ENCODE assay signal across 1 cellular context in genomic region chr16:15996432-15997109, GRCh38.
A peak's percentile ranks its signal among the peaks of the same experiment; 100 is the strongest.
TF ChIP-seq lines count a peak whose summit lies in the region.

No MANE protein-coding gene starts in this region.

TF ChIP-seq in HepG2, 621 proteins besides CTCF, POLR2A, EP300 and RAD21 (continued from another document):
- 0 out of 2 replicates have a peak, but pooled peaks have one; percentile 18 for TF ChIP-seq ZSCAN5A (CRISPR knock-in tag; IDR thresholded peaks at IDR 0.05; ENCODE audit: borderline replicate concordance)
- TF ChIP-seq ZC3H4 (CRISPR knock-in tag; IDR thresholded peaks at IDR 0.05; ENCODE audit: borderline replicate concordance): no peak
- no peak for TF ChIP-seq ZBTB49 (CRISPR knock-in tag; IDR thresholded peaks at IDR 0.05; ENCODE audit: borderline replicate concordance)
- no peak for TF ChIP-seq ZNF30 (CRISPR knock-in tag; IDR thresholded peaks at IDR 0.05)
- TF ChIP-seq ZNF768 (CRISPR knock-in tag; IDR thresholded peaks at IDR 0.05): no peak
- TF ChIP-seq MXI1 (IDR thresholded peaks at IDR 0.05; ENCODE audit: borderline replicate concordance, low read depth, low read length): peak; percentile 92; the same call in 1 of the 3 replicates
- TF ChIP-seq ZSCAN20 (CRISPR knock-in tag; IDR thresholded peaks at IDR 0.05; ENCODE audit: borderline replicate concordance): no peak
- TF ChIP-seq ZFX (CRISPR knock-in tag; IDR thresholded peaks at IDR 0.05; ENCODE audit: low read depth): peak; percentile 52
- TF ChIP-seq ZNF557 (CRISPR knock-in tag; IDR thresholded peaks at IDR 0.05): no peak
- TF ChIP-seq RFX3 (CRISPR knock-in tag; IDR thresholded peaks at IDR 0.05): 0 out of 2 replicates have a peak, but pooled peaks have one; percentile 12
- TF ChIP-seq THAP11 (CRISPR knock-in tag; IDR thresholded peaks at IDR 0.05): peak; percentile 78
- peak; percentile 92 for TF ChIP-seq PPARG (CRISPR knock-in tag; conservative IDR thresholded peaks at IDR 0.05)
- TF ChIP-seq DRAP1 (CRISPR knock-in tag; IDR thresholded peaks at IDR 0.05): peak; percentile 37; the same call in 1 of the 2 replicates
- TF ChIP-seq HOXA3 (CRISPR knock-in tag; IDR thresholded peaks at IDR 0.05): peak; percentile 76
- TF ChIP-seq TMF1 (CRISPR knock-in tag; IDR thresholded peaks at IDR 0.05; ENCODE audit: low read depth): no peak
- peak; percentile 72 for TF ChIP-seq SMC3 (IDR thresholded peaks at IDR 0.05; ENCODE audit: low read length)
- peak; percentile 59; the same call in 1 of the 2 replicates for TF ChIP-seq ZNF232 (CRISPR knock-in tag; IDR thresholded peaks at IDR 0.05; ENCODE audit: borderline replicate concordance)
- peak; percentile 96 for TF ChIP-seq FOSL1 (CRISPR knock-in tag; IDR thresholded peaks at IDR 0.05; ENCODE audit: borderline replicate concordance)
- peak; percentile 44; the same call in 1 of the 2 replicates for TF ChIP-seq KAT7 (CRISPR knock-in tag; IDR thresholded peaks at IDR 0.05; ENCODE audit: borderline replicate concordance)
- TF ChIP-seq ZNF766 (CRISPR knock-in tag; IDR thresholded peaks at IDR 0.05; ENCODE audit: borderline replicate concordance): no peak; the same call in 1 of the 2 replicates
- TF ChIP-seq HMGXB3 (CRISPR knock-in tag; IDR thresholded peaks at IDR 0.05; ENCODE audit: borderline replicate concordance): no peak; the same call in 1 of the 2 replicates
- peak; percentile 57; the same call in 1 of the 2 replicates for TF ChIP-seq RFXANK (CRISPR knock-in tag; IDR thresholded peaks at IDR 0.05)
- no peak for TF ChIP-seq ZNF451 (CRISPR knock-in tag; IDR thresholded peaks at IDR 0.05)
- TF ChIP-seq SRSF4 (IDR thresholded peaks at IDR 0.05; ENCODE audit: low read depth, low read length, poor library complexity, severe bottlenecking): no peak
- peak; percentile 100 for TF ChIP-seq JUND (CRISPR knock-in tag; IDR thresholded peaks at IDR 0.05)
- TF ChIP-seq ZNF678 (CRISPR knock-in tag; IDR thresholded peaks at IDR 0.05): no peak
- TF ChIP-seq KAT8 (CRISPR knock-in tag; IDR thresholded peaks at IDR 0.05): peak; percentile 85
- no peak for TF ChIP-seq EHMT2 (IDR thresholded peaks at IDR 0.05; ENCODE audit: borderline replicate concordance, low read depth, low read length)
- TF ChIP-seq HBP1 (CRISPR knock-in tag; IDR thresholded peaks at IDR 0.05; ENCODE audit: low read depth): peak; percentile 82
- no peak for TF ChIP-seq PHB2 (IDR thresholded peaks at IDR 0.05; ENCODE audit: partially characterized antibody)
- no peak for TF ChIP-seq LCORL (IDR thresholded peaks at IDR 0.05)
- TF ChIP-seq LCORL (CRISPR knock-in tag; IDR thresholded peaks at IDR 0.05): peak; percentile 86
- no peak for TF ChIP-seq GATA4 (IDR thresholded peaks at IDR 0.05; ENCODE audit: borderline replicate concordance, low read depth)
- peak; percentile 38; the same call in 1 of the 2 replicates for TF ChIP-seq ZBTB37 (CRISPR knock-in tag; IDR thresholded peaks at IDR 0.05)
- no peak for TF ChIP-seq ZBTB44 (CRISPR knock-in tag; IDR thresholded peaks at IDR 0.05)
- TF ChIP-seq USF2 (IDR thresholded peaks at IDR 0.05; ENCODE audit: low read depth, low read length): no peak
- TF ChIP-seq USF2 (CRISPR knock-in tag; IDR thresholded peaks at IDR 0.05; ENCODE audit: borderline replicate concordance): no peak
- TF ChIP-seq ZNF124 (CRISPR knock-in tag; IDR thresholded peaks at IDR 0.05): 0 out of 2 replicates have a peak, but pooled peaks have one; percentile 46
- peak; percentile 76 for TF ChIP-seq TBX2 (CRISPR knock-in tag; IDR thresholded peaks at IDR 0.05; ENCODE audit: borderline replicate concordance)
- TF ChIP-seq ZNF501 (CRISPR knock-in tag; IDR thresholded peaks at IDR 0.05): peak; percentile 92
- TF ChIP-seq KLF13 (CRISPR knock-in tag; IDR thresholded peaks at IDR 0.05): no peak
- peak; percentile 92 for TF ChIP-seq GFI1 (CRISPR knock-in tag; IDR thresholded peaks at IDR 0.05; ENCODE audit: borderline replicate concordance)
- TF ChIP-seq AGO2 (optimal IDR thresholded peaks at IDR 0.05; ENCODE audit: low read depth, low read length): no peak
- peak; percentile 56; the same call in 1 of the 2 replicates for TF ChIP-seq NFIC (IDR thresholded peaks at IDR 0.05; ENCODE audit: low read length)
